11 cellular contexts compared by ENCODE assay signal in genomic region chr22:46104881-46105493, GRCh38. TPM values are rescaled to one million over a fixed set of nuclear protein-coding genes. Genes with fewer than 3 reads are reported as not detected.
DNase-seq lines count a peak whose midpoint lies in the region; FAIRE-seq and TF ChIP-seq lines count a peak whose summit lies in the region.
"Had no signal": no experiment of that assay in that cellular context is flagged by ENCODE, and none has a peak within 500 bp of the region (broad histone marks: within the 10 kb centered on the region; RNA-seq: fewer than 3 reads in every experiment).

No MANE protein-coding gene starts in this region.

- TF ChIP-seq CTCF in kidney (IDR thresholded peaks at IDR 0.05; ENCODE audit: borderline replicate concordance, extremely low read depth, insufficient read depth): no peak

- CTCF ChIA-PET in activated naive CD4-positive, alpha-beta T cell treated with anti-CD3 and anti-CD28 coated beads, Interleukin-2, amount 10 ng/mL, durations not matched to agents 7 days and 5 days (lab: Charles Lee): no interaction called here

- H3K4me3 Mint-ChIP-seq in activated naive CD4-positive, alpha-beta T cell treated with anti-CD3 and anti-CD28 coated beads, Interleukin-2, amount 10 ng/mL, durations not matched to agents 7 days and 5 days: no peak overlapping the region
- H3K4me3 Mint-ChIP-seq: CD8-positive, alpha-beta T cell had no signal

- peaks cover 59 to 87% of the 10 kb centered on the region in 2 donors for H3K4me1 ChIP-seq in kidney (ENCODE audit: control insufficient read depth in 1 of 2, insufficient read depth in 1 of 2, low read depth in 1 of 2, low read length in 2 of 2)

- H3K27ac ChIP-seq in kidney (ENCODE audit: low read depth in 2 of 2, low read length in 2 of 2) (peak overlapping the region; percentile 80 to 92), skin epidermis (peak overlapping the region in 20 of 21 experiments; percentile 57 to 92 (median 82))

- no peaks in the 10 kb centered on the region for H3K27me3 Mint-ChIP-seq in activated naive CD4-positive, alpha-beta T cell treated with anti-CD3 and anti-CD28 coated beads, Interleukin-2, amount 10 ng/mL, durations not matched to agents 7 days and 5 days

- peak overlapping the region in 1 of 2 donors; percentile 21 for H3K9ac ChIP-seq in kidney (ENCODE audit: low read length in 2 of 2)

- no peaks in the 10 kb centered on the region for H3K9me3 Mint-ChIP-seq in activated naive CD4-positive, alpha-beta T cell treated with anti-CD3 and anti-CD28 coated beads, Interleukin-2, amount 10 ng/mL, durations not matched to agents 7 days and 5 days
- H3K9me3 Mint-ChIP-seq: CD8-positive, alpha-beta T cell had no signal

- H3K4me3 ChIP-seq in kidney (ENCODE audit: low read length in 2 of 2) (no peak overlapping the region), skin epidermis (no peak overlapping the region)

- no peaks in the 10 kb centered on the region for H3K9me3 ChIP-seq in kidney (ENCODE audit: control insufficient read depth in 1 of 2, low read length in 2 of 2)

- no peak overlapping the region for H3K27ac Mint-ChIP-seq in activated naive CD4-positive, alpha-beta T cell treated with anti-CD3 and anti-CD28 coated beads, Interleukin-2, amount 10 ng/mL, durations not matched to agents 7 days and 5 days
- H3K27ac Mint-ChIP-seq: CD8-positive, alpha-beta T cell had no signal

- no peak for FAIRE-seq in kidney (lab: Jason Lieb, UNC)

- no peaks in the 10 kb centered on the region for H3K4me1 Mint-ChIP-seq in activated naive CD4-positive, alpha-beta T cell treated with anti-CD3 and anti-CD28 coated beads, Interleukin-2, amount 10 ng/mL, durations not matched to agents 7 days and 5 days

- H3K36me3 ChIP-seq in kidney (ENCODE audit: control insufficient read depth in 1 of 2, insufficient read depth in 2 of 2, low read length in 2 of 2): peaks cover 4 to 55% of the 10 kb centered on the region in 2 donors

- intact Hi-C loops in kidney (cut with DNase I): no loop called here

- DNase-seq in EH (ENCODE audit: low read depth): peak; percentile 40
- peak; percentile 28 for DNase-seq in astrocyte of the hippocampus (ENCODE audit: low read depth, low spot score)
- DNase-seq in kidney: no peak
- no peak for DNase-seq in DMS 273 (lab: John Stamatoyannopoulos, UW; ENCODE audit: unreplicated experiment)
- DNase-seq in dedifferentiated amniotic fluid mesenchymal stem cell (ENCODE audit: extremely low spot score): no peak
- no peak for DNase-seq in activated naive CD4-positive, alpha-beta T cell treated with anti-CD3 and anti-CD28 coated beads, Interleukin-2, amount 10 ng/mL, durations not matched to agents 7 days and 5 days
- no peak for DNase-seq in effector CD8-positive, alpha-beta T cell (lab: John Stamatoyannopoulos, UW)
- DNase-seq: CD8-positive, alpha-beta T cell; NCI-H1092 treated with DMSO at 0.1 percent for 48 hours; stimulated activated CD4-positive, alpha-beta T cell treated with anti-CD3 and anti-CD28 coated beads, Interleukin-2, amount 100 ng/mL, for 48 hours had no signal

- H3K36me3 Mint-ChIP-seq in activated naive CD4-positive, alpha-beta T cell treated with anti-CD3 and anti-CD28 coated beads, Interleukin-2, amount 10 ng/mL, durations not matched to agents 7 days and 5 days: no peaks in the 10 kb centered on the region

RNA-seq across cellular contexts. Expression of gene PPARA, which starts 45.3 kb away (rescaled TPM):
- total RNA-seq in kidney: 36.8 TPM
- 15.8 TPM for polyA plus RNA-seq in kidney (ENCODE audit: insufficient read depth, low read depth, low replicate concordance)

Comparison
In these comparisons a context has a peak if more than half of its experiments do, and no peak if none do; other contexts are left out.
1. DNase-seq: peak in EH (single experiment) and astrocyte of the hippocampus (single experiment); none in kidney (single experiment), DMS 273 (single experiment), dedifferentiated amniotic fluid mesenchymal stem cell (single experiment), activated naive CD4-positive, alpha-beta T cell treated with anti-CD3 and anti-CD28 coated beads, Interleukin-2, amount 10 ng/mL, durations not matched to agents 7 days and 5 days (single experiment) and effector CD8-positive, alpha-beta T cell (single experiment).